9 cellular contexts compared by ENCODE assay signal in genomic region chr11:34359548-34359891, GRCh38. TPM values are rescaled to one million over a fixed set of nuclear protein-coding genes. Genes with fewer than 3 reads are reported as not detected.
DNase-seq lines count a peak whose midpoint lies in the region; ATAC-seq, FAIRE-seq and TF ChIP-seq lines count a peak whose summit lies in the region.
"Had no signal": no experiment of that assay in that cellular context is flagged by ENCODE, and none has a peak within 500 bp of the region (broad histone marks: within the 10 kb centered on the region; RNA-seq: fewer than 3 reads in every experiment).

No MANE protein-coding gene starts in this region.

- H3K79me2 ChIP-seq in MM.1S (ENCODE audit: low read length), result no peaks in the 10 kb centered on the region

- H3K36me3 Mint-ChIP-seq in effector memory CD8-positive, alpha-beta T cell (ENCODE audit: insufficient read depth), result peaks cover 16% of the 10 kb centered on the region
- H3K36me3 Mint-ChIP-seq: activated naive CD4-positive, alpha-beta T cell treated with anti-CD3 and anti-CD28 coated beads, Interleukin-2, amount 50 U/mL, for 72 hours had no signal

- no peak overlapping the region for H3K9ac ChIP-seq in MM.1S (ENCODE audit: low read length)

- no peak overlapping the region for H3K27ac Mint-ChIP-seq in effector memory CD8-positive, alpha-beta T cell
- H3K27ac Mint-ChIP-seq: activated naive CD4-positive, alpha-beta T cell treated with anti-CD3 and anti-CD28 coated beads, Interleukin-2, amount 50 U/mL, for 72 hours had no signal

- H3K36me3 ChIP-seq in MM.1S (replicated peaks; ENCODE audit: insufficient read depth, low read length) (no peaks in the 10 kb centered on the region), pancreas (no peaks in the 10 kb centered on the region)

- peaks cover 8% of the 10 kb centered on the region; the same call in 1 of the 2 replicates for H3F3A ChIP-seq in MM.1S (ENCODE audit: insufficient read depth, low read length)

- WGBS in pancreas, 2 donors, result 1% methylated on average over 4 of the region's 4 CpGs

- intact Hi-C loops in pancreas (cut with DNase I), result loop anchor here in 1 of 3 donors (5.0 kb wide), 1 partner anchor 182 kb away; no protein-coding TSS in a partner anchor
- intact Hi-C loops in cardiac septum (cut with DNase I), result loop anchor here (1.0 to 5.0 kb wide), 6 partner anchors 92 to 363 kb away; partner anchors contain the start of genes CAPRIN1 and NAT10

- peaks cover 32% of the 10 kb centered on the region for H3K27me3 ChIP-seq in MM.1S (replicated peaks; ENCODE audit: insufficient read depth, low read length)
- no peaks in the 10 kb centered on the region for H3K27me3 ChIP-seq in pancreas

- peak; percentile 40 for DNase-seq in GF-D8 (lab: John Stamatoyannopoulos, UW)
- no peak for DNase-seq in MM.1S
- DNase-seq in effector memory CD8-positive, alpha-beta T cell, result no peak
- no peak for DNase-seq in pancreas
- DNase-seq in EL, result no peak
- DNase-seq in NCI-H1092 treated with DMSO at 0.1 percent for 48 hours (lab: John Stamatoyannopoulos, UW), result no peak
- no peak for DNase-seq in cardiac septum (ENCODE audit: low spot score)

- TF ChIP-seq CTCF in MM.1S (IDR thresholded peaks at IDR 0.05; ENCODE audit: low read length) (peak; percentile 2), pancreas (IDR thresholded peaks at IDR 0.05) (peak in 3 of 4 donors; percentile 5 to 41 (median 23))

- peaks cover 19 to 20% of the 10 kb centered on the region in 2 donors for H3K4me1 Mint-ChIP-seq in effector memory CD8-positive, alpha-beta T cell (ENCODE audit: low read depth in 2 of 2)

- H3K4me3 Mint-ChIP-seq in effector memory CD8-positive, alpha-beta T cell, result peak overlapping the region; percentile 82 to 84

- peak overlapping the region; percentile 98 for H3K4me2 ChIP-seq in MM.1S (ENCODE audit: low read depth, low read length)

- H3K27me3 Mint-ChIP-seq in effector memory CD8-positive, alpha-beta T cell, result peaks cover 55 to 63% of the 10 kb centered on the region in 2 donors

- no peak for ATAC-seq in effector memory CD8-positive, alpha-beta T cell (replicated peaks)
- ATAC-seq in pancreas (no peak), GM21576 (IDR thresholded peaks at IDR 0.05; ENCODE audit: unreplicated experiment) (no peak)

- no peaks in the 10 kb centered on the region for H3K9me3 Mint-ChIP-seq in effector memory CD8-positive, alpha-beta T cell
- H3K9me3 Mint-ChIP-seq: activated naive CD4-positive, alpha-beta T cell treated with anti-CD3 and anti-CD28 coated beads, Interleukin-2, amount 50 U/mL, for 72 hours had no signal

- peak overlapping the region; percentile 82 for H3K4me3 ChIP-seq in MM.1S (ENCODE audit: low read length)
- H3K4me3 ChIP-seq in pancreas, result peak overlapping the region in 1 of 4 donors; percentile 53

- peak; percentile 51 for FAIRE-seq in pancreas (lab: Jason Lieb, UNC)

- no peaks in the 10 kb centered on the region for H3K9me2 ChIP-seq in MM.1S (replicated peaks; ENCODE audit: insufficient read depth, low read length)

- H2AFZ ChIP-seq in MM.1S (ENCODE audit: low read length), result peak overlapping the region; percentile 93; the same call in 1 of the 2 replicates

- no peaks in the 10 kb centered on the region for H3K9me3 ChIP-seq in MM.1S (replicated peaks; ENCODE audit: insufficient read depth, low read length)
- no peaks in the 10 kb centered on the region for H3K9me3 ChIP-seq in pancreas

- H4K20me1 ChIP-seq in MM.1S (ENCODE audit: insufficient read depth, low read length), result no peaks in the 10 kb centered on the region

- H3K27ac ChIP-seq in MM.1S (ENCODE audit: low read length) (no peak overlapping the region), pancreas (peak overlapping the region in 1 of 4 donors; percentile 80)

- H3K4me1 ChIP-seq in MM.1S (ENCODE audit: low read length), result no peaks in the 10 kb centered on the region
- H3K4me1 ChIP-seq in pancreas, result peaks cover 5 to 7% (median 6%) of the 10 kb centered on the region in 3 donors

RNA-seq across cellular contexts. Expression of gene ABTB2, which starts 1.7 kb away (rescaled TPM):
- total RNA-seq in pancreas, result 1 to 10 TPM in 5 of 6 donors, under 1 TPM in 1; 0.97 to 4.4 (median 2.2) TPM
- 1 to 10 TPM in 1 of 2 donors, under 1 TPM in 1; 0.63 to 1.3 TPM for polyA plus RNA-seq in pancreas
- 27.9 TPM for total RNA-seq in cardiac septum
